Comparison of ENCODE assay signal across 34 cellular contexts in genomic region chr2:53397085-53397484, GRCh38.
"Had no signal": no experiment of that assay in that cellular context is flagged by ENCODE, and none has a peak within 500 bp of the region (broad histone marks: within the 10 kb centered on the region; RNA-seq: fewer than 3 reads in every experiment).

No MANE protein-coding gene starts in this region.

- DNase-seq: activated B cell treated with CpG ODN at 0.5 μM for 24 hours; activated CD4-positive, alpha-beta T cell treated with anti-CD3 and anti-CD28 coated beads for 48 hours; activated CD4-positive, alpha-beta T cell treated with anti-CD3 and anti-CD28 coated beads, Interleukin-2, amount 50 U/mL, for 1 hour; activated CD4-positive, alpha-beta T cell treated with anti-CD3 and anti-CD28 coated beads, Interleukin-2, amount 50 U/mL, for 48 hours; activated CD8-positive, alpha-beta memory T cell treated with anti-CD3 and anti-CD28 coated beads for 24 hours; activated CD8-positive, alpha-beta T cell treated with anti-CD3 and anti-CD28 coated beads for 36 hours; activated effector memory CD4-positive, alpha-beta T cell treated with Interleukin-2 at 50 U/mL for 16 hours; activated gamma-delta T cell treated with Interleukin-2 at 50 U/mL for 16 hours; activated naive CD4-positive, alpha-beta T cell treated with anti-CD3 and anti-CD28 coated beads, Interleukin-2, amount 50 U/mL, for 16 hours; activated naive CD4-positive, alpha-beta T cell treated with Interleukin-2 at 50 U/mL for 16 hours; activated T-cell treated with anti-CD3 and anti-CD28 coated beads, Interleukin-2, amount 50 U/mL, for 4 hours; amniotic stem cell; anterior cingulate cortex; brain microvascular endothelial cell; caudate nucleus; cerebellar nuclear complex; colonic mucosa; effector CD8-positive, alpha-beta T cell; erythroblast; foreskin melanocyte; heart right ventricle; T-helper 1 cell; T-helper 17 cell; T1000; WERI-Rb-1 had no signal

- H3K27ac Mint-ChIP-seq: activated B cell treated with CpG ODN at 0.5 μM for 24 hours; activated CD8-positive, alpha-beta T cell treated with anti-CD3 and anti-CD28 coated beads for 36 hours; activated naive CD8-positive, alpha-beta T cell; activated T-helper 17 cell treated with anti-CD3 and anti-CD28 coated beads, Interleukin-2, amount 50 U/mL, for 72 hours; T-helper 17 cell; T-helper 2 cell treated with Interferon-gamma antibody and Interleukin-4, amounts not matched to agents 5 μg/mL and 100 μg/mL, for 36 hours had no signal

- H3K27me3 ChIP-seq: brain microvascular endothelial cell, colonic mucosa, esophagus muscularis mucosa, gastroesophageal sphincter, heart right ventricle had no signal

- FAIRE-seq: astrocyte, endometrium, endothelial cell of umbilical vein had no signal

- H3K27ac ChIP-seq: brain microvascular endothelial cell, colonic mucosa, esophagus muscularis mucosa, gastroesophageal sphincter, heart right ventricle, WERI-Rb-1 had no signal

- H3K4me1 ChIP-seq: colonic mucosa, esophagus muscularis mucosa, gastroesophageal sphincter, heart right ventricle had no signal

- H3K36me3 ChIP-seq: brain microvascular endothelial cell, colonic mucosa, esophagus muscularis mucosa, gastroesophageal sphincter, heart right ventricle, WERI-Rb-1 had no signal

- H3K27me3 Mint-ChIP-seq: activated B cell treated with CpG ODN at 0.5 μM for 24 hours; activated CD8-positive, alpha-beta T cell treated with anti-CD3 and anti-CD28 coated beads for 36 hours; activated T-helper 17 cell treated with anti-CD3 and anti-CD28 coated beads, Interleukin-2, amount 50 U/mL, for 72 hours; T-helper 17 cell had no signal

- H3K36me3 Mint-ChIP-seq: activated naive CD8-positive, alpha-beta T cell had no signal

- H3K4me3 Mint-ChIP-seq: activated B cell treated with CpG ODN at 0.5 μM for 24 hours; activated CD8-positive, alpha-beta T cell treated with anti-CD3 and anti-CD28 coated beads for 36 hours; activated naive CD8-positive, alpha-beta T cell; activated T-cell treated with anti-CD3 and anti-CD28 coated beads, Interleukin-2, amount 50 U/mL, for 4 hours; activated T-helper 17 cell treated with anti-CD3 and anti-CD28 coated beads, Interleukin-2, amount 50 U/mL, for 72 hours; T-helper 17 cell; T-helper 2 cell treated with Interferon-gamma antibody and Interleukin-4, amounts not matched to agents 5 μg/mL and 100 μg/mL, for 36 hours had no signal

- H3K9me3 Mint-ChIP-seq: activated T-cell treated with anti-CD3 and anti-CD28 coated beads, Interleukin-2, amount 50 U/mL, for 4 hours; activated T-helper 17 cell treated with anti-CD3 and anti-CD28 coated beads, Interleukin-2, amount 50 U/mL, for 72 hours; T-helper 2 cell treated with Interferon-gamma antibody and Interleukin-4, amounts not matched to agents 5 μg/mL and 100 μg/mL, for 36 hours had no signal

- H3K4me3 ChIP-seq: colonic mucosa, esophagus muscularis mucosa, gastroesophageal sphincter, heart right ventricle had no signal

- H3K4me1 Mint-ChIP-seq: activated B cell treated with CpG ODN at 0.5 μM for 24 hours; activated T-helper 17 cell treated with anti-CD3 and anti-CD28 coated beads, Interleukin-2, amount 50 U/mL, for 72 hours; T-helper 17 cell had no signal

- ATAC-seq: activated CD4-positive, CD25-positive, alpha-beta regulatory T cell treated with anti-CD3 and anti-CD28 coated beads, Interleukin-2, amount 50 U/mL, for 24 hours; activated CD8-positive, alpha-beta T cell treated with anti-CD3 and anti-CD28 coated beads for 36 hours; activated T-cell treated with anti-CD3 and anti-CD28 coated beads, Interleukin-2, amount 50 U/mL, for 4 hours; activated T-helper 17 cell treated with anti-CD3 and anti-CD28 coated beads, Interleukin-2, amount 50 U/mL, for 72 hours; gastroesophageal sphincter; heart right ventricle; T-helper 17 cell had no signal

- H3K9me3 ChIP-seq: colonic mucosa, esophagus muscularis mucosa, gastroesophageal sphincter had no signal
